8 cellular contexts compared by ENCODE assay signal in the genomic region with DNA sequence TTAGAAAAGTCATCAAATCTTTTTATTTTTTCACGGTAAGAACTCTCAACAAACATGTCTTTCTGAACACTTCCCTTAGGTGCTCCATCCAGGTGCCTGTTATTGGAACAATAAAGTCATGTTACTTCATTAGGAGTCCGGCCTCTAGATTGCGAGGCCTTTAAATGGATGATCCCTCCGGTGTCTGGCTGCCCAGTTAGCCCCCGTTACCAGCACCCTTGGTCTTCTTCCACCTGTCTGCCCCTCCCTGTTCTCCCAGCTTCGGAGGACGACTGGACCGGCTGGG. TPM values are rescaled to one million over a fixed set of nuclear protein-coding genes. Genes with fewer than 3 reads are reported as not detected.
DNase-seq lines count a peak whose midpoint lies in the region; ATAC-seq, FAIRE-seq and TF ChIP-seq lines count a peak whose summit lies in the region.

No MANE protein-coding gene starts in this region.

- peaks cover 35% of the 10 kb centered on the region for H3K36me3 Mint-ChIP-seq in T-helper 2 cell treated with Interferon-gamma antibody and Interleukin-4, amounts not matched to agents 5 μg/mL and 100 μg/mL, for 36 hours (ENCODE audit: low read depth)
- H3K36me3 Mint-ChIP-seq in activated T-helper 17 cell treated with anti-CD3 and anti-CD28 coated beads, Interleukin-2, amount 50 U/mL, for 72 hours (ENCODE audit: low read depth): peaks cover 51% of the 10 kb centered on the region

- peak overlapping the region; percentile 99 for H3K4me3 Mint-ChIP-seq in T-helper 2 cell treated with Interferon-gamma antibody and Interleukin-4, amounts not matched to agents 5 μg/mL and 100 μg/mL, for 36 hours
- peak overlapping the region; percentile 93 for H3K4me3 Mint-ChIP-seq in activated T-helper 17 cell treated with anti-CD3 and anti-CD28 coated beads, Interleukin-2, amount 50 U/mL, for 72 hours

- no peak for ATAC-seq in activated T-helper 17 cell treated with anti-CD3 and anti-CD28 coated beads, Interleukin-2, amount 50 U/mL, for 72 hours (replicated peaks)
- no peak for ATAC-seq in HG02938 (IDR thresholded peaks at IDR 0.05; ENCODE audit: unreplicated experiment)

- H3K4me1 Mint-ChIP-seq in T-helper 2 cell treated with Interferon-gamma antibody and Interleukin-4, amounts not matched to agents 5 μg/mL and 100 μg/mL, for 36 hours (ENCODE audit: low read depth): peaks cover 45% of the 10 kb centered on the region
- H3K4me1 Mint-ChIP-seq in activated T-helper 17 cell treated with anti-CD3 and anti-CD28 coated beads, Interleukin-2, amount 50 U/mL, for 72 hours: peaks cover 36% of the 10 kb centered on the region

- H3K4me3 ChIP-seq in keratinocyte (ENCODE audit: control insufficient read depth in 2 of 3, extremely low read depth in 1 of 3, insufficient read depth in 2 of 3, low read depth in 1 of 3, low read length in 3 of 3): peak overlapping the region; percentile 79 to 95 (median 93)

- H3K27ac ChIP-seq in keratinocyte (ENCODE audit: control insufficient read depth, insufficient read depth, low read length): peak overlapping the region; percentile 76

- H3K9me3 Mint-ChIP-seq in T-helper 2 cell treated with Interferon-gamma antibody and Interleukin-4, amounts not matched to agents 5 μg/mL and 100 μg/mL, for 36 hours: no peaks in the 10 kb centered on the region
- no peaks in the 10 kb centered on the region for H3K9me3 Mint-ChIP-seq in activated T-helper 17 cell treated with anti-CD3 and anti-CD28 coated beads, Interleukin-2, amount 50 U/mL, for 72 hours

- H3K4me2 ChIP-seq in keratinocyte (ENCODE audit: control insufficient read depth, extremely low read depth, insufficient read depth, low read depth, low read length): peak overlapping the region; percentile 87

- H3K27ac Mint-ChIP-seq in T-helper 2 cell treated with Interferon-gamma antibody and Interleukin-4, amounts not matched to agents 5 μg/mL and 100 μg/mL, for 36 hours: peak overlapping the region; percentile 93
- H3K27ac Mint-ChIP-seq in activated T-helper 17 cell treated with anti-CD3 and anti-CD28 coated beads, Interleukin-2, amount 50 U/mL, for 72 hours: peak overlapping the region; percentile 95

- H3K79me2 ChIP-seq in keratinocyte (ENCODE audit: control insufficient read depth, insufficient read depth, low read length): peaks cover 37% of the 10 kb centered on the region

- H3K27me3 Mint-ChIP-seq in T-helper 2 cell treated with Interferon-gamma antibody and Interleukin-4, amounts not matched to agents 5 μg/mL and 100 μg/mL, for 36 hours (ENCODE audit: low read depth): no peaks in the 10 kb centered on the region
- H3K27me3 Mint-ChIP-seq in activated T-helper 17 cell treated with anti-CD3 and anti-CD28 coated beads, Interleukin-2, amount 50 U/mL, for 72 hours: no peaks in the 10 kb centered on the region

- H3K9ac ChIP-seq in keratinocyte (ENCODE audit: control insufficient read depth, extremely low read depth, insufficient read depth, low read length): peak overlapping the region; percentile 95

- no peaks in the 10 kb centered on the region for H3K9me3 ChIP-seq in keratinocyte (ENCODE audit: control insufficient read depth, low read depth, low read length)

- peaks cover 6% of the 10 kb centered on the region for H4K20me1 ChIP-seq in keratinocyte (ENCODE audit: control insufficient read depth, extremely low read depth, insufficient read depth, low read length)

- H2AFZ ChIP-seq in keratinocyte (ENCODE audit: control insufficient read depth, low read length): peak overlapping the region; percentile 63

- H3K9me1 ChIP-seq in keratinocyte (ENCODE audit: control insufficient read depth, extremely low read depth, insufficient read depth, low read length): no peaks in the 10 kb centered on the region

- no peak for DNase-seq in T-helper 2 cell treated with Interferon-gamma antibody and Interleukin-4, amounts not matched to agents 5 μg/mL and 100 μg/mL, for 36 hours (ENCODE audit: low spot score)
- DNase-seq in T-helper 2 cell: no peak
- no peak for DNase-seq in keratinocyte (ENCODE audit: low read depth, low spot score)
- DNase-seq in superior temporal gyrus (ENCODE audit: extremely low spot score): peak; percentile 48
- DNase-seq in DMS 273 (lab: John Stamatoyannopoulos, UW; ENCODE audit: unreplicated experiment): no peak
- no peak for DNase-seq in NCI-H128 (lab: John Stamatoyannopoulos, UW; ENCODE audit: unreplicated experiment)

- H3K27me3 ChIP-seq in keratinocyte (ENCODE audit: control insufficient read depth, extremely low read depth, insufficient read depth, low read length): no peaks in the 10 kb centered on the region

- no peak for TF ChIP-seq CTCF in keratinocyte (optimal IDR thresholded peaks at IDR 0.05 in 1 of 3, IDR thresholded peaks at IDR 0.05 in 1 of 3, conservative IDR thresholded peaks at IDR 0.05 in 1 of 3; ENCODE audit: extremely low read depth in 1 of 3, insufficient read depth in 2 of 3, low read length in 3 of 3)

- peaks cover 17 to 24% of the 10 kb centered on the region in 2 experiments for H3K36me3 ChIP-seq in keratinocyte (ENCODE audit: control insufficient read depth in 2 of 2, extremely low read depth in 1 of 2, insufficient read depth in 2 of 2, low read length in 2 of 2)

- peaks cover 21% of the 10 kb centered on the region for H3K4me1 ChIP-seq in keratinocyte (ENCODE audit: control insufficient read depth, extremely low read depth, insufficient read depth, low read length)

- no peak for FAIRE-seq in keratinocyte (lab: Jason Lieb, UNC)

- dilution Hi-C loops in keratinocyte (cut with MboI; ENCODE audit: extremely low pct_ligation_motif_present, low sequenced_read_pairs): no loop called here

RNA-seq across cellular contexts. Expression of gene PA2G4, which starts 0.6 kb away (rescaled TPM):
- 100 to 1,000 TPM; 213 to 427 TPM for total RNA-seq in activated T-helper 17 cell treated with anti-CD3 and anti-CD28 coated beads, Interleukin-2, amount 50 U/mL, for 72 hours
- polyA plus RNA-seq in keratinocyte: 247 to 505 TPM (median 480 TPM) in 3 replicates
- polyA plus RNA-seq in keratinocyte (2011; ENCODE audit: low read depth): 147 TPM
- 318 and 422 TPM in 2 replicates for polyA plus RNA-seq in keratinocyte (2011; cell fraction: cytosol; rRNA removed)
- polyA plus RNA-seq in keratinocyte (2011; cell fraction: nucleus; rRNA removed): 225 and 331 TPM in 2 replicates
- 153 and 296 TPM in 2 replicates for polyA plus RNA-seq in keratinocyte (2012; ENCODE audit: low replicate concordance)
- 43.9 to 207 TPM (median 82.7 TPM) in 3 replicates for polyA minus RNA-seq in keratinocyte
- polyA minus RNA-seq in keratinocyte (2011; cell fraction: cytosol; rRNA and poly(A)+ RNA removed): 155 TPM
- 48.2 and 81.0 TPM in 2 replicates for polyA minus RNA-seq in keratinocyte (2011; cell fraction: nucleus; rRNA and poly(A)+ RNA removed)

RNA-seq across cellular contexts. Expression of gene RPL41, which starts 12.7 kb away (rescaled TPM):
- 1,000 to 10,000 TPM; 4,564 to 4,582 TPM for total RNA-seq in activated T-helper 17 cell treated with anti-CD3 and anti-CD28 coated beads, Interleukin-2, amount 50 U/mL, for 72 hours
- 7,566 to 10,481 TPM (median 10,062 TPM) in 3 replicates for polyA plus RNA-seq in keratinocyte
- 3,262 TPM for polyA plus RNA-seq in keratinocyte (2011; ENCODE audit: low read depth)
- 13,641 and 15,426 TPM in 2 replicates for polyA plus RNA-seq in keratinocyte (2011; cell fraction: cytosol; rRNA removed)
- 4,005 and 4,039 TPM in 2 replicates for polyA plus RNA-seq in keratinocyte (2011; cell fraction: nucleus; rRNA removed)
- polyA plus RNA-seq in keratinocyte (2012; ENCODE audit: low replicate concordance): 7,260 and 8,127 TPM in 2 replicates
- 1,408 to 2,195 TPM (median 1,503 TPM) in 3 replicates for polyA minus RNA-seq in keratinocyte
- 1,298 TPM for polyA minus RNA-seq in keratinocyte (2011; cell fraction: cytosol; rRNA and poly(A)+ RNA removed)
- 272 and 374 TPM in 2 replicates for polyA minus RNA-seq in keratinocyte (2011; cell fraction: nucleus; rRNA and poly(A)+ RNA removed)

RNA-seq across cellular contexts. Expression of gene ZC3H10, which starts 14.3 kb away (rescaled TPM):
- 1 to 10 TPM; 7.8 to 8.0 TPM for total RNA-seq in activated T-helper 17 cell treated with anti-CD3 and anti-CD28 coated beads, Interleukin-2, amount 50 U/mL, for 72 hours
- 0.81 to 1.0 TPM (median 0.85 TPM) in 3 replicates for polyA plus RNA-seq in keratinocyte
- 0.89 TPM for polyA plus RNA-seq in keratinocyte (2011; ENCODE audit: low read depth)
- 0.43 and 0.44 TPM in 2 replicates for polyA plus RNA-seq in keratinocyte (2011; cell fraction: cytosol; rRNA removed)
- polyA plus RNA-seq in keratinocyte (2011; cell fraction: nucleus; rRNA removed): 1.1 and 1.2 TPM in 2 replicates
- polyA plus RNA-seq in keratinocyte (2012; ENCODE audit: low replicate concordance): 1.0 and 1.2 TPM in 2 replicates
- 0.96 to 3.8 TPM (median 3.7 TPM) in 3 replicates for polyA minus RNA-seq in keratinocyte
- 0.58 TPM for polyA minus RNA-seq in keratinocyte (2011; cell fraction: cytosol; rRNA and poly(A)+ RNA removed)
- polyA minus RNA-seq in keratinocyte (2011; cell fraction: nucleus; rRNA and poly(A)+ RNA removed): 0.95 and 1.2 TPM in 2 replicates

RNA-seq across cellular contexts. Expression of gene ERBB3, which starts 23.8 kb away (rescaled TPM):
- total RNA-seq in activated T-helper 17 cell treated with anti-CD3 and anti-CD28 coated beads, Interleukin-2, amount 50 U/mL, for 72 hours: under 1 TPM; 0.56 to 0.64 TPM
- polyA plus RNA-seq in keratinocyte: 13.6 to 19.8 TPM (median 16.4 TPM) in 3 replicates
- polyA plus RNA-seq in keratinocyte (2011; ENCODE audit: low read depth): 90.3 TPM
- polyA plus RNA-seq in keratinocyte (2011; cell fraction: cytosol; rRNA removed): 6.1 and 8.6 TPM in 2 replicates
- polyA plus RNA-seq in keratinocyte (2011; cell fraction: nucleus; rRNA removed): 41.3 and 45.7 TPM in 2 replicates
- 9.1 and 57.6 TPM in 2 replicates for polyA plus RNA-seq in keratinocyte (2012; ENCODE audit: low replicate concordance)
- 38.3 to 51.4 TPM (median 46.2 TPM) in 3 replicates for polyA minus RNA-seq in keratinocyte
- 10.6 TPM for polyA minus RNA-seq in keratinocyte (2011; cell fraction: cytosol; rRNA and poly(A)+ RNA removed)
- polyA minus RNA-seq in keratinocyte (2011; cell fraction: nucleus; rRNA and poly(A)+ RNA removed): 33.0 and 47.2 TPM in 2 replicates

RNA-seq across cellular contexts. Expression of gene ESYT1, which starts 24.3 kb away (rescaled TPM):
- total RNA-seq in activated T-helper 17 cell treated with anti-CD3 and anti-CD28 coated beads, Interleukin-2, amount 50 U/mL, for 72 hours: 100 to 1,000 TPM; 234 to 236 TPM
- 140 to 205 TPM (median 141 TPM) in 3 replicates for polyA plus RNA-seq in keratinocyte
- polyA plus RNA-seq in keratinocyte (2011; ENCODE audit: low read depth): 14.0 TPM
- polyA plus RNA-seq in keratinocyte (2011; cell fraction: cytosol; rRNA removed): 64.9 and 65.2 TPM in 2 replicates
- polyA plus RNA-seq in keratinocyte (2011; cell fraction: nucleus; rRNA removed): 375 and 378 TPM in 2 replicates
- polyA plus RNA-seq in keratinocyte (2012; ENCODE audit: low replicate concordance): 47.7 and 113 TPM in 2 replicates
- 263 to 371 TPM (median 328 TPM) in 3 replicates for polyA minus RNA-seq in keratinocyte
- polyA minus RNA-seq in keratinocyte (2011; cell fraction: cytosol; rRNA and poly(A)+ RNA removed): 167 TPM
- 386 and 463 TPM in 2 replicates for polyA minus RNA-seq in keratinocyte (2011; cell fraction: nucleus; rRNA and poly(A)+ RNA removed)
